8 cellular contexts compared by ENCODE assay signal in the genomic region with DNA sequence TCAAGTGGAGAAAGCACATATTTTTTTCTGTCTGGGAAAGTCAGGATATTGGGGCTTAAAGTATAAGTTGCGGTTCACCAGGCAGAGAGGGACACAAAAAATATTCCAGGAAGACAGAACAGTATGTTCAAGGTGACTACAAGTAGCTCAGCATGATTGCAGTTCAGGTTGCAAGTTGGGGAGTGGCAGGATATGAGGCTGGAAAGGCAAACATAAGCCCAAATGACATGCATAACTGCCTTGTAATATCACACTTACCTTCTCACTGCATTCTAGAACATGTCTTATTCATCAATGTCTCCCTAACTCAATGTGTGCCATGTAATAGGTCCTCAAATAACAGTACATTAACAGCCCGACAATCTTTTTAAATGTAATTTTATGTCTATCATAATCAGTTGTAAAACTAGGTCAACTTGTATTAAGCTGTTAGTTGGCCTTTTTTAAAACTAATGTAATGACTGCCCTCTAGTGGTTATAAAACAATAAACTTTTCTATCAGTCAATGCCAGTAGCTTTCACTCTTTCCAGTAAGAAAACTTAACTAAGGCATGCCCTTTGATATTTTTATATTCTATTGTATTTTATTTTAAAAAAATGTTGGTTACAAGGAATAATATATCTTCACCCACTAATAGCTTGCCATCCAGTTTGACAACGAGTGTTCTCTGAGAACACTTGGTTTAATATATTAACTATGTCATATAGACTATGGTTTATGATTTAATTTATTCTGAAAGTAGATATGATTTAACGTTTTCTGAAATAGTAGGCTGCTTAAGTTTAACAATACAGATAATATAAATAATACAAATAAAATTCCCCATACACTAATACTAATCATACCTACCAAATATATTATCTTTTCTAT. TPM values are rescaled to one million over a fixed set of nuclear protein-coding genes. Genes with fewer than 3 reads are reported as not detected.
A peak's percentile ranks its signal among the peaks of the same experiment; 100 is the strongest.
DNase-seq lines count a peak whose midpoint lies in the region; ATAC-seq and TF ChIP-seq lines count a peak whose summit lies in the region.

No MANE protein-coding gene starts in this region.

- H3K27ac ChIP-seq in RWPE2 (ENCODE audit: poor library complexity, severe bottlenecking) = peak overlapping the region; percentile 98
- peak overlapping the region in 3 of 4 donors; percentile 31 to 42 (median 40) for H3K27ac ChIP-seq in esophagus squamous epithelium
- no peak overlapping the region for H3K27ac ChIP-seq in ovary

- WGBS in esophagus squamous epithelium, 2 donors = 22 to 24% methylated on average over 4 of the region's 4 CpGs
- WGBS in ovary, 3 donors = 28 to 33% (median 28%) methylated on average over 4 of the region's 4 CpGs

- TF ChIP-seq POLR2A in esophagus squamous epithelium (IDR thresholded peaks at IDR 0.05) (no peak), ovary (IDR thresholded peaks at IDR 0.05) (no peak)

- DNase-seq in GM03348 (ENCODE audit: low spot score) (peak; percentile 60), H4 (ENCODE audit: low spot score) (peak; percentile 36), M059J (ENCODE audit: low read depth) (peak; percentile 57), RWPE2 (ENCODE audit: low spot score) (no peak), esophagus squamous epithelium (lab: John Stamatoyannopoulos, UW) (no peak), ovary (no peak), 8988T (no peak)
- no peak for DNase-seq in stimulated activated CD4-positive, alpha-beta T cell treated with anti-CD3 and anti-CD28 coated beads, Interleukin-4, amount 100 ng/mL, for 1 hour

- H3K27me3 ChIP-seq in RWPE2 (ENCODE audit: insufficient read depth, poor library complexity, severe bottlenecking) = no peaks in the 10 kb centered on the region
- peaks cover 0 to 4% (median 0%) of the 10 kb centered on the region in 4 donors for H3K27me3 ChIP-seq in esophagus squamous epithelium
- H3K27me3 ChIP-seq in ovary = no peaks in the 10 kb centered on the region

- no peak for TF ChIP-seq EP300 in ovary (IDR thresholded peaks at IDR 0.05)

- intact Hi-C loops in esophagus squamous epithelium (cut with DNase I) (no loop called here), ovary (cut with DNase I) (loop anchor here in 1 of 4 donors (10.0 kb wide), 1 partner anchor 143 kb away; no protein-coding TSS in a partner anchor)

- no peak overlapping the region for H3K4me3 ChIP-seq in RWPE2 (ENCODE audit: severe bottlenecking)
- no peak overlapping the region for H3K4me3 ChIP-seq in esophagus squamous epithelium
- H3K4me3 ChIP-seq in ovary = no peak overlapping the region

- H3K36me3 ChIP-seq in RWPE2 (ENCODE audit: low read depth) (no peaks in the 10 kb centered on the region), esophagus squamous epithelium (no peaks in the 10 kb centered on the region), ovary (no peaks in the 10 kb centered on the region)

- H3K4me1 ChIP-seq in RWPE2 (ENCODE audit: insufficient read depth, poor library complexity, severe bottlenecking) (peaks cover 47% of the 10 kb centered on the region), esophagus squamous epithelium (peaks cover 0 to 28% (median 15%) of the 10 kb centered on the region in 3 donors), ovary (ENCODE audit: insufficient read depth) (no peaks in the 10 kb centered on the region)

- no peaks in the 10 kb centered on the region for H3K9me3 ChIP-seq in RWPE2 (ENCODE audit: severe bottlenecking)
- no peaks in the 10 kb centered on the region for H3K9me3 ChIP-seq in esophagus squamous epithelium
- no peaks in the 10 kb centered on the region for H3K9me3 ChIP-seq in ovary

- TF ChIP-seq CTCF in RWPE2 (IDR thresholded peaks at IDR 0.05; ENCODE audit: poor library complexity, severe bottlenecking) (peak; percentile 85), esophagus squamous epithelium (IDR thresholded peaks at IDR 0.05) (peak in 5 of 6 experiments; percentile 51 to 72 (median 58)), ovary (IDR thresholded peaks at IDR 0.05) (peak; percentile 33 to 48 (median 38))

- ATAC-seq in RWPE2 (ENCODE audit: low read depth) = peak; percentile 83

RNA-seq across cellular contexts. Expression of a gene that starts 39.4 kb away (rescaled TPM):
- 1.9 and 8.3 TPM in 2 replicates for total RNA-seq in H4 (2014; rRNA removed; shearing (Covaris generic))
- 2.5 and 5.6 TPM in 2 replicates for total RNA-seq in M059J (2014; rRNA removed; shearing (Covaris generic))
- total RNA-seq in esophagus squamous epithelium = 1 to 10 TPM in 2 of 4 donors, under 1 TPM in 2; 0.31 to 2.9 (median 1.6) TPM
- total RNA-seq in ovary = 10 to 100 TPM in 1 of 7 donors, 1 to 10 TPM in 6; 2.1 to 20.1 (median 6.1) TPM
- polyA plus RNA-seq in ovary = 1 to 10 TPM; 3.0 to 3.9 TPM

Comparison
In these comparisons a context has a peak if more than half of its experiments do, and no peak if none do; other contexts are left out.
1. DNase-seq: peak in GM03348 (single experiment), H4 (single experiment) and M059J (single experiment); none in RWPE2 (single experiment), esophagus squamous epithelium (single experiment), ovary (0 of 5), stimulated activated CD4-positive, alpha-beta T cell treated with anti-CD3 and anti-CD28 coated beads, Interleukin-4, amount 100 ng/mL, for 1 hour (single experiment) and 8988T (single experiment).
2. H3K27ac ChIP-seq: peak in RWPE2 (single experiment) and esophagus squamous epithelium (3 of 4); none in ovary (0 of 2).
3. Peak in every context shown above with its lines, with median percentiles within 50 percentile points of each other: CTCF ChIP-seq.